Comparison of ENCODE assay signal across 16 cellular contexts in the genomic region with DNA sequence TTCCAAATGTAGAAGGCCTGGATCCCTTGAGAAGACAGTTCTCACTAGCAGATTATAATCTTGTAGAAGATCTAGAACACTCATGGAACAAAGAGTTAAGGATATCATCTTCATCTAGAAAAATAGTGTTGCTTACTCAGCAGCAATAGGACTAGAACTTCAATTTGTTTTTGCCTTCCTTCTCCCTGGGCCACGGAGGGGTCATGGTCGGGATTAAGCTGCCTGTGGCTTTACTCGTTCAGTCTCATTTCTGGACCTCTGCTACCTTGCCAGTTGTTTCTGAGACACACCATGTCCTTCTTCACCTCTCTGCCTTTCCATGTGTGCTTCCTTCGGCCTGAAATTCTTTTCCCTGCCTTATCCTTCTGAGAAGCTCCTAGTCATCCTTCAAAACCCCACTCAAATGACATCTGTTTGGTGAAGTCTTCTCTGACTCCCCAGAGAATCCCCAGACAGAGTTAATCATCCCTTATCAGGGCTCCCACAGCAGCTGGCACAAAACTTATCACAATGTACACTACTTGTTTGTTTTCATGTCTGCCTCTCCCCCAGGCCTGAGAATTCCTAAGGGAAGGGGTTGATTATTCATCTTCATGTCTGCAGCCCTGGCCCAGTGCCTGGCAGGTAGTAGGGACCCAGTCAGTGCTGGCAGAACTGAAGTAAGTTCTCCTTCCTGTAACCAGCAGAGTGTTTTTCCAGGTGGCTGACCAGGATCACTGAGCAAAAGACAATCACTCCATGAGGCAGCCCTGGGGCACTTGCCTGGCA. TPM values are rescaled to one million over a fixed set of nuclear protein-coding genes. Genes with fewer than 3 reads are reported as not detected.
DNase-seq lines count a peak whose midpoint lies in the region; ATAC-seq and TF ChIP-seq lines count a peak whose summit lies in the region.
"Had no signal": no experiment of that assay in that cellular context is flagged by ENCODE, and none has a peak within 500 bp of the region (broad histone marks: within the 10 kb centered on the region; RNA-seq: fewer than 3 reads in every experiment).

No MANE protein-coding gene starts in this region.

- no peaks in the 10 kb centered on the region for H3K27me3 Mint-ChIP-seq in osteocyte (ENCODE audit: unreplicated experiment)
- H3K27me3 Mint-ChIP-seq in activated T-helper 2 cell treated with anti-CD3 and anti-CD28 coated beads, Interferon-gamma antibody, Interleukin-2, Interleukin-4, amounts not matched to agents 10 μg/mL and 5 μg/mL and 100 μg/mL, durations not matched to agents 14 hours and 24 hours and 36 hours (ENCODE audit: low read depth): peaks cover 22% of the 10 kb centered on the region

- ATAC-seq in RWPE2 (ENCODE audit: low read depth): peak; percentile 79
- ATAC-seq: GM23338; naive thymus-derived CD4-positive, alpha-beta T cell; sciatic nerve had no signal

- TF ChIP-seq POLR2A in erythroblast (IDR thresholded peaks at IDR 0.05; ENCODE audit: low read length): no peak

- no peaks in the 10 kb centered on the region for H3K36me3 ChIP-seq in RWPE2 (ENCODE audit: low read depth)

- H3K4me3 Mint-ChIP-seq in osteocyte (ENCODE audit: unreplicated experiment): no peak overlapping the region
- H3K4me3 Mint-ChIP-seq in activated T-helper 2 cell treated with anti-CD3 and anti-CD28 coated beads, Interferon-gamma antibody, Interleukin-2, Interleukin-4, amounts not matched to agents 10 μg/mL and 5 μg/mL and 100 μg/mL, durations not matched to agents 14 hours and 24 hours and 36 hours (ENCODE audit: low read depth): no peak overlapping the region
- H3K4me3 Mint-ChIP-seq: GM23338 had no signal

- peak overlapping the region; percentile 44 for H3K27ac Mint-ChIP-seq in osteocyte (ENCODE audit: unreplicated experiment)
- H3K27ac Mint-ChIP-seq in activated T-helper 2 cell treated with anti-CD3 and anti-CD28 coated beads, Interferon-gamma antibody, Interleukin-2, Interleukin-4, amounts not matched to agents 10 μg/mL and 5 μg/mL and 100 μg/mL, durations not matched to agents 14 hours and 24 hours and 36 hours: no peak overlapping the region
- H3K27ac Mint-ChIP-seq: GM23338; naive thymus-derived CD4-positive, alpha-beta T cell had no signal

- DNase-seq in HUDEP-2 (lab: John Stamatoyannopoulos, UW; ENCODE audit: unreplicated experiment in 76 of 76) (peak in 73 of 76 experiments; percentile 14 to 85 (median 58)), RWPE2 (ENCODE audit: low spot score) (no peak), erythroblast (lab: John Stamatoyannopoulos, UW) (peak; percentile 75 to 84), osteocyte (ENCODE audit: extremely low spot score, unreplicated experiment) (no peak), retina (no peak), AG20443 (ENCODE audit: low spot score) (no peak)
- no peak for DNase-seq in activated T-helper 2 cell treated with anti-CD3 and anti-CD28 coated beads, Interferon-gamma antibody, Interleukin-2, Interleukin-4, amounts not matched to agents 10 μg/mL and 5 μg/mL and 100 μg/mL, durations not matched to agents 14 hours and 24 hours and 36 hours (ENCODE audit: low spot score)
- no peak for DNase-seq in activated CD4-positive, alpha-beta T cell treated with anti-CD3 and anti-CD28 coated beads for 4 hours
- DNase-seq: activated CD4-positive, alpha-beta T cell treated with anti-CD3 and anti-CD28 coated beads, Interleukin-2, amount 50 U/mL, for 1 hour; activated gamma-delta T cell; central memory CD4-positive, alpha-beta T cell; COR-L47; naive thymus-derived CD4-positive, alpha-beta T cell; NCI-H1694 treated with DMSO at 0.1 percent for 48 hours had no signal

- TF ChIP-seq CTCF in RWPE2 (IDR thresholded peaks at IDR 0.05; ENCODE audit: poor library complexity, severe bottlenecking) (no peak), osteocyte (IDR thresholded peaks at IDR 0.05) (no peak)

- H3K4me1 ChIP-seq in RWPE2 (ENCODE audit: insufficient read depth, poor library complexity, severe bottlenecking): peaks cover 7% of the 10 kb centered on the region

- intact Hi-C loops in activated T-helper 2 cell treated with anti-CD3 and anti-CD28 coated beads, Interferon-gamma antibody, Interleukin-2, Interleukin-4, amounts not matched to agents 10 μg/mL and 5 μg/mL and 100 μg/mL, durations not matched to agents 14 hours and 24 hours and 36 hours (cut with micrococcal nuclease): loop anchor here (10.0 kb wide), 1 partner anchor 138 kb away; no protein-coding TSS in a partner anchor

- peaks cover 4% of the 10 kb centered on the region for H3K9me3 Mint-ChIP-seq in osteocyte (ENCODE audit: unreplicated experiment)
- no peaks in the 10 kb centered on the region for H3K9me3 Mint-ChIP-seq in activated T-helper 2 cell treated with anti-CD3 and anti-CD28 coated beads, Interferon-gamma antibody, Interleukin-2, Interleukin-4, amounts not matched to agents 10 μg/mL and 5 μg/mL and 100 μg/mL, durations not matched to agents 14 hours and 24 hours and 36 hours
- H3K9me3 Mint-ChIP-seq: naive thymus-derived CD4-positive, alpha-beta T cell had no signal

- H3K9me3 ChIP-seq in RWPE2 (ENCODE audit: severe bottlenecking): no peaks in the 10 kb centered on the region

- H3K4me1 Mint-ChIP-seq in osteocyte (ENCODE audit: unreplicated experiment): peaks cover 24% of the 10 kb centered on the region
- H3K4me1 Mint-ChIP-seq in activated T-helper 2 cell treated with anti-CD3 and anti-CD28 coated beads, Interferon-gamma antibody, Interleukin-2, Interleukin-4, amounts not matched to agents 10 μg/mL and 5 μg/mL and 100 μg/mL, durations not matched to agents 14 hours and 24 hours and 36 hours (ENCODE audit: low read depth): peaks cover 8% of the 10 kb centered on the region

- H3K36me3 Mint-ChIP-seq in osteocyte (ENCODE audit: unreplicated experiment): no peaks in the 10 kb centered on the region
- no peaks in the 10 kb centered on the region for H3K36me3 Mint-ChIP-seq in activated T-helper 2 cell treated with anti-CD3 and anti-CD28 coated beads, Interferon-gamma antibody, Interleukin-2, Interleukin-4, amounts not matched to agents 10 μg/mL and 5 μg/mL and 100 μg/mL, durations not matched to agents 14 hours and 24 hours and 36 hours (ENCODE audit: low read depth)
- H3K36me3 Mint-ChIP-seq: naive thymus-derived CD4-positive, alpha-beta T cell had no signal

- H3K4me3 ChIP-seq in RWPE2 (ENCODE audit: severe bottlenecking): no peak overlapping the region
- H3K4me3 ChIP-seq: GM23338 had no signal

- peak overlapping the region; percentile 37 for H3K27ac ChIP-seq in RWPE2 (ENCODE audit: poor library complexity, severe bottlenecking)

- H3K27me3 ChIP-seq in RWPE2 (ENCODE audit: insufficient read depth, poor library complexity, severe bottlenecking): no peaks in the 10 kb centered on the region

RNA-seq across cellular contexts. Expression of gene SNX27, which starts 15.5 kb away (rescaled TPM):
- total RNA-seq in osteocyte: 33.9 and 35.5 TPM in 2 replicates
- 29.3 and 32.6 TPM in 2 replicates for total RNA-seq in activated T-helper 2 cell treated with anti-CD3 and anti-CD28 coated beads, Interferon-gamma antibody, Interleukin-2, Interleukin-4, amounts not matched to agents 10 μg/mL and 5 μg/mL and 100 μg/mL, durations not matched to agents 14 hours and 24 hours and 36 hours

RNA-seq across cellular contexts. Expression of gene TUFT1, which starts 56.2 kb away (rescaled TPM):
- 7.1 and 9.0 TPM in 2 replicates for total RNA-seq in osteocyte
- 2.6 TPM in 2 replicates for total RNA-seq in activated T-helper 2 cell treated with anti-CD3 and anti-CD28 coated beads, Interferon-gamma antibody, Interleukin-2, Interleukin-4, amounts not matched to agents 10 μg/mL and 5 μg/mL and 100 μg/mL, durations not matched to agents 14 hours and 24 hours and 36 hours

Comparison
In these comparisons a context has a peak if more than half of its experiments do, and no peak if none do; other contexts are left out.
1. DNase-seq: peak in HUDEP-2 (73 of 76) and erythroblast (2 of 2); none in RWPE2 (single experiment), osteocyte (single experiment), retina (single experiment), activated T-helper 2 cell treated with anti-CD3 and anti-CD28 coated beads, Interferon-gamma antibody, Interleukin-2, Interleukin-4, amounts not matched to agents 10 μg/mL and 5 μg/mL and 100 μg/mL, durations not matched to agents 14 hours and 24 hours and 36 hours (single experiment), AG20443 (single experiment) and activated CD4-positive, alpha-beta T cell treated with anti-CD3 and anti-CD28 coated beads for 4 hours (0 of 2).